8 cellular contexts compared by ENCODE assay signal in genomic region chr13:75326173-75327131, GRCh38.
A peak's percentile ranks its signal among the peaks of the same experiment; 100 is the strongest.
DNase-seq lines count a peak whose midpoint lies in the region; ATAC-seq and TF ChIP-seq lines count a peak whose summit lies in the region.

No MANE protein-coding gene starts in this region.

- POLR2A ChIA-PET in CD8-positive, alpha-beta T cell (lab: Charles Lee), result interaction anchor here (1.0 to 3.0 kb wide), 13 partner anchors 9 to 1665 kb away, joined by 3 to 25 read pairs (median 5); partner anchors contain the start of genes CLN5, COMMD6, KCTD12 and KLF12

- H3K4me1 Mint-ChIP-seq in CD8-positive, alpha-beta T cell (ENCODE audit: low read depth), result peaks cover 48% of the 10 kb centered on the region
- H3K4me1 Mint-ChIP-seq in activated T-helper 1 cell treated with anti-CD3 and anti-CD28 coated beads, Interleukin-12 subunit alpha, Interleukin-12 subunit beta, Interleukin-2, Interleukin-4 antibody, amounts not matched to agents 30 ng/mL and 10 ng/mL and 1 ng/mL, durations not matched to agents 14 hours and 24 hours and 36 hours (ENCODE audit: low read depth), result peaks cover 48% of the 10 kb centered on the region

- no peak for TF ChIP-seq CTCF in CD8-positive, alpha-beta T cell (IDR thresholded peaks at IDR 0.05)

- H3K9me3 Mint-ChIP-seq in CD8-positive, alpha-beta T cell, result no peaks in the 10 kb centered on the region
- no peaks in the 10 kb centered on the region for H3K9me3 Mint-ChIP-seq in activated T-helper 1 cell treated with anti-CD3 and anti-CD28 coated beads, Interleukin-12 subunit alpha, Interleukin-12 subunit beta, Interleukin-2, Interleukin-4 antibody, amounts not matched to agents 30 ng/mL and 10 ng/mL and 1 ng/mL, durations not matched to agents 14 hours and 24 hours and 36 hours

- no peaks in the 10 kb centered on the region for H3K9me3 ChIP-seq in CD8-positive, alpha-beta T cell (ENCODE audit: low read length)

- H3K36me3 ChIP-seq in CD8-positive, alpha-beta T cell (ENCODE audit: insufficient read depth, low read length), result no peaks in the 10 kb centered on the region

- peak; percentile 90 for ATAC-seq in CD8-positive, alpha-beta T cell
- ATAC-seq in GM21528 (IDR thresholded peaks at IDR 0.05; ENCODE audit: low FRiP score, unreplicated experiment), result peak; percentile 92

- intact Hi-C loops in CD8-positive, alpha-beta T cell (cut with DNase I, micrococcal nuclease), result loop anchor here (1.0 to 10.0 kb wide), 8 partner anchors 8 to 1668 kb away; partner anchors contain the start of genes CLN5 (in 1 of the 2), COMMD6 (in 1 of the 2), KLF12 (in 1 of the 2) and UCHL3 (in 1 of the 2)
- intact Hi-C loops in activated T-helper 1 cell treated with anti-CD3 and anti-CD28 coated beads, Interleukin-12 subunit alpha, Interleukin-12 subunit beta, Interleukin-2, Interleukin-4 antibody, amounts not matched to agents 30 ng/mL and 10 ng/mL and 1 ng/mL, durations not matched to agents 14 hours and 24 hours and 36 hours (cut with micrococcal nuclease), result loop anchor here (1.0 to 10.0 kb wide), 9 partner anchors 8 to 1668 kb away; partner anchors contain the start of genes CLN5, TBC1D4 and UCHL3

- peak overlapping the region; percentile 90 for H3K4me3 Mint-ChIP-seq in CD8-positive, alpha-beta T cell
- peak overlapping the region; percentile 83 for H3K4me3 Mint-ChIP-seq in activated T-helper 1 cell treated with anti-CD3 and anti-CD28 coated beads, Interleukin-12 subunit alpha, Interleukin-12 subunit beta, Interleukin-2, Interleukin-4 antibody, amounts not matched to agents 30 ng/mL and 10 ng/mL and 1 ng/mL, durations not matched to agents 14 hours and 24 hours and 36 hours

- CTCF ChIA-PET in CD8-positive, alpha-beta T cell (lab: Charles Lee), result interaction anchor here (0.8 to 2.8 kb wide), 6 partner anchors 23 to 369 kb away, joined by 3 to 13 read pairs (median 3); no protein-coding TSS in a partner anchor

- H3K27ac ChIP-seq in CD8-positive, alpha-beta T cell (ENCODE audit: low read depth, low read length), result peak overlapping the region; percentile 85

- peaks cover 28% of the 10 kb centered on the region for H3K4me1 ChIP-seq in CD8-positive, alpha-beta T cell (ENCODE audit: insufficient read depth, low read length)

- H3K27ac Mint-ChIP-seq in CD8-positive, alpha-beta T cell, result peak overlapping the region; percentile 98
- peak overlapping the region; percentile 96 for H3K27ac Mint-ChIP-seq in activated T-helper 1 cell treated with anti-CD3 and anti-CD28 coated beads, Interleukin-12 subunit alpha, Interleukin-12 subunit beta, Interleukin-2, Interleukin-4 antibody, amounts not matched to agents 30 ng/mL and 10 ng/mL and 1 ng/mL, durations not matched to agents 14 hours and 24 hours and 36 hours

- peak in 6 of 7 experiments; percentile 21 to 67 (median 40) for DNase-seq in CD8-positive, alpha-beta T cell
- DNase-seq in LHCN-M2 (ENCODE audit: low read depth), result peak; percentile 62
- peak; percentile 46 for DNase-seq in activated T-helper 1 cell treated with anti-CD3 and anti-CD28 coated beads, Interleukin-12 subunit alpha, Interleukin-12 subunit beta, Interleukin-2, Interleukin-4 antibody, amounts not matched to agents 30 ng/mL and 10 ng/mL and 1 ng/mL, durations not matched to agents 14 hours and 24 hours and 36 hours (ENCODE audit: low spot score)
- peak; percentile 53 for DNase-seq in hepatic stellate cell (ENCODE audit: low spot score)
- DNase-seq in stimulated activated CD8-positive, alpha-beta memory T cell treated with anti-CD3 and anti-CD28 coated beads, Interleukin-4, amount 100 ng/mL, for 48 hours, result peak; percentile 67
- no peak for DNase-seq in NCI-H2029 (lab: John Stamatoyannopoulos, UW)
- no peak for DNase-seq in NCI-H446 treated with DMSO at 0.1 percent for 48 hours (lab: John Stamatoyannopoulos, UW)

- no peaks in the 10 kb centered on the region for H3K27me3 ChIP-seq in CD8-positive, alpha-beta T cell (ENCODE audit: insufficient read depth, low read length)

- H3K4me3 ChIP-seq in CD8-positive, alpha-beta T cell (ENCODE audit: low read depth, low read length), result peak overlapping the region; percentile 55

- H3K27me3 Mint-ChIP-seq in CD8-positive, alpha-beta T cell (ENCODE audit: low read depth), result no peaks in the 10 kb centered on the region
- no peaks in the 10 kb centered on the region for H3K27me3 Mint-ChIP-seq in activated T-helper 1 cell treated with anti-CD3 and anti-CD28 coated beads, Interleukin-12 subunit alpha, Interleukin-12 subunit beta, Interleukin-2, Interleukin-4 antibody, amounts not matched to agents 30 ng/mL and 10 ng/mL and 1 ng/mL, durations not matched to agents 14 hours and 24 hours and 36 hours (ENCODE audit: insufficient read depth)

- peaks cover 10% of the 10 kb centered on the region for H3K36me3 Mint-ChIP-seq in CD8-positive, alpha-beta T cell
- H3K36me3 Mint-ChIP-seq in activated T-helper 1 cell treated with anti-CD3 and anti-CD28 coated beads, Interleukin-12 subunit alpha, Interleukin-12 subunit beta, Interleukin-2, Interleukin-4 antibody, amounts not matched to agents 30 ng/mL and 10 ng/mL and 1 ng/mL, durations not matched to agents 14 hours and 24 hours and 36 hours (ENCODE audit: low read depth), result peaks cover 17% of the 10 kb centered on the region

Comparison
In these comparisons a context has a peak if more than half of its experiments do, and no peak if none do; other contexts are left out.
1. DNase-seq: peak in CD8-positive, alpha-beta T cell (6 of 7), LHCN-M2 (single experiment), activated T-helper 1 cell treated with anti-CD3 and anti-CD28 coated beads, Interleukin-12 subunit alpha, Interleukin-12 subunit beta, Interleukin-2, Interleukin-4 antibody, amounts not matched to agents 30 ng/mL and 10 ng/mL and 1 ng/mL, durations not matched to agents 14 hours and 24 hours and 36 hours (single experiment), hepatic stellate cell (single experiment) and stimulated activated CD8-positive, alpha-beta memory T cell treated with anti-CD3 and anti-CD28 coated beads, Interleukin-4, amount 100 ng/mL, for 48 hours (single experiment); none in NCI-H2029 (single experiment) and NCI-H446 treated with DMSO at 0.1 percent for 48 hours (single experiment).